Comparison of ENCODE assay signal across 2 cellular contexts in genomic region chr7:75971961-75972763, GRCh38.
A peak's percentile ranks its signal among the peaks of the same experiment; 100 is the strongest.
TF ChIP-seq lines count a peak whose summit lies in the region.

No MANE protein-coding gene starts in this region.

TF ChIP-seq in K562, 482 proteins besides CTCF, POLR2A, EP300 and RAD21 (continues in another document):
- no peak for TF ChIP-seq ARID3B (CRISPR knock-in tag; IDR thresholded peaks at IDR 0.05; ENCODE audit: borderline replicate concordance)
- no peak for TF ChIP-seq SMAD2 (IDR thresholded peaks at IDR 0.05; ENCODE audit: low read depth, low read length)
- no peak for TF ChIP-seq ETV1 (tag; conservative IDR thresholded peaks at IDR 0.05; ENCODE audit: low read depth)
- TF ChIP-seq WHSC1 (IDR thresholded peaks at IDR 0.05; ENCODE audit: low read length): no peak
- TF ChIP-seq NR2C2 (CRISPR knock-in tag; IDR thresholded peaks at IDR 0.05): peak; percentile 79; the same call in 1 of the 2 replicates
- peak; percentile 28; the same call in 1 of the 2 replicates for TF ChIP-seq NR2C2 (tag; IDR thresholded peaks at IDR 0.05)
- TF ChIP-seq ZBTB33 (CRISPR knock-in tag; IDR thresholded peaks at IDR 0.05): 0 out of 2 replicates have a peak, but pooled peaks have one; percentile 18
- TF ChIP-seq NFIX (CRISPR knock-in tag; IDR thresholded peaks at IDR 0.05; ENCODE audit: low read depth): no peak
- TF ChIP-seq POLR2G (IDR thresholded peaks at IDR 0.05; ENCODE audit: low read depth, low read length): 0 out of 2 replicates have a peak, but pooled peaks have one; percentile 5
- no peak for TF ChIP-seq SFPQ (IDR thresholded peaks at IDR 0.05; ENCODE audit: low read depth, low read length)
- TF ChIP-seq ZNF165 (CRISPR knock-in tag; IDR thresholded peaks at IDR 0.05; ENCODE audit: borderline replicate concordance): no peak
- no peak for TF ChIP-seq HDAC3 (IDR thresholded peaks at IDR 0.05; ENCODE audit: borderline replicate concordance, partially characterized antibody)
- TF ChIP-seq ZNF584 (CRISPR knock-in tag; IDR thresholded peaks at IDR 0.05; ENCODE audit: low read depth): no peak
- TF ChIP-seq TCF3 (CRISPR knock-in tag; IDR thresholded peaks at IDR 0.05): peak; percentile 67
- no peak for TF ChIP-seq NFE2L1 (tag; IDR thresholded peaks at IDR 0.05; ENCODE audit: borderline replicate concordance, low read depth)
- TF ChIP-seq NR2C1 (IDR thresholded peaks at IDR 0.05): peak; percentile 83
- peak; percentile 72; the same call in 1 of the 2 replicates for TF ChIP-seq NR2C1 (tag; IDR thresholded peaks at IDR 0.05)
- no peak for TF ChIP-seq ZNF449 (CRISPR knock-in tag; IDR thresholded peaks at IDR 0.05)
- TF ChIP-seq ESRRA (IDR thresholded peaks at IDR 0.05; ENCODE audit: borderline replicate concordance, low read depth): peak; percentile 47; the same call in 1 of the 2 replicates
- no peak for TF ChIP-seq C11orf30 (IDR thresholded peaks at IDR 0.05; ENCODE audit: low read depth)
- peak in 1 of 2 experiments; percentile 80; a peak in 2 of 4 replicates for TF ChIP-seq ETV6 (IDR thresholded peaks at IDR 0.05; ENCODE audit: borderline replicate concordance in 1 of 2, low read depth in 2 of 2, low read length in 1 of 2)
- no peak for TF ChIP-seq ETV6 (CRISPR knock-in tag; IDR thresholded peaks at IDR 0.05; ENCODE audit: borderline replicate concordance)
- peak; percentile 77 for TF ChIP-seq SPI1 (IDR thresholded peaks at IDR 0.05; ENCODE audit: borderline replicate concordance, low read depth, low read length)
- no peak for TF ChIP-seq ZNF282 (CRISPR knock-in tag; IDR thresholded peaks at IDR 0.05)
- peak; percentile 60 for TF ChIP-seq CEBPG (CRISPR knock-in tag; IDR thresholded peaks at IDR 0.05)
- TF ChIP-seq CEBPG (tag; conservative IDR thresholded peaks at IDR 0.05 in 1 of 2, IDR thresholded peaks at IDR 0.05 in 1 of 2): no peak
- no peak for TF ChIP-seq RBM14 (IDR thresholded peaks at IDR 0.05; ENCODE audit: borderline replicate concordance, insufficient read depth, low read depth, low read length)
- peak; percentile 96 for TF ChIP-seq CEBPB (tag; IDR thresholded peaks at IDR 0.05)

TF ChIP-seq in HepG2, 621 proteins besides CTCF, POLR2A, EP300 and RAD21:
- no peak for TF ChIP-seq JUN (CRISPR knock-in tag; IDR thresholded peaks at IDR 0.05)
- TF ChIP-seq DNMT1 (CRISPR knock-in tag; IDR thresholded peaks at IDR 0.05): 0 out of 2 replicates have a peak, but pooled peaks have one; percentile 46
- no peak for TF ChIP-seq ZNF274 (CRISPR knock-in tag; IDR thresholded peaks at IDR 0.05)
- peak; percentile 39; the same call in 1 of the 2 replicates for TF ChIP-seq ZBTB33 (CRISPR knock-in tag; IDR thresholded peaks at IDR 0.05)
- TF ChIP-seq SNAPC2 (CRISPR knock-in tag; IDR thresholded peaks at IDR 0.05): no peak
- no peak for TF ChIP-seq SIN3B (IDR thresholded peaks at IDR 0.05; ENCODE audit: low read length)
- no peak for TF ChIP-seq ZNF619 (CRISPR knock-in tag; IDR thresholded peaks at IDR 0.05)
- 0 out of 2 replicates have a peak, but pooled peaks have one; percentile 6 for TF ChIP-seq CEBPG (CRISPR knock-in tag; IDR thresholded peaks at IDR 0.05)
- no peak for TF ChIP-seq CCDC6 (CRISPR knock-in tag; IDR thresholded peaks at IDR 0.05)
- TF ChIP-seq ZNF12 (CRISPR knock-in tag; IDR thresholded peaks at IDR 0.05): no peak
- no peak for TF ChIP-seq CREBL2 (CRISPR knock-in tag; IDR thresholded peaks at IDR 0.05; ENCODE audit: borderline replicate concordance)
- no peak for TF ChIP-seq GFI1 (CRISPR knock-in tag; IDR thresholded peaks at IDR 0.05; ENCODE audit: borderline replicate concordance)
- no peak for TF ChIP-seq CEBPZ (IDR thresholded peaks at IDR 0.05; ENCODE audit: low read length)
- peak; percentile 68 for TF ChIP-seq CEBPB (IDR thresholded peaks at IDR 0.05; ENCODE audit: borderline replicate concordance, low read depth, low read length)
- TF ChIP-seq SALL2 (CRISPR knock-in tag; IDR thresholded peaks at IDR 0.05): 0 out of 2 replicates have a peak, but pooled peaks have one; percentile 34
- TF ChIP-seq ZBTB14 (CRISPR knock-in tag; IDR thresholded peaks at IDR 0.05): no peak
